ENCODE assay signal across 8 cellular contexts in the genomic region with DNA sequence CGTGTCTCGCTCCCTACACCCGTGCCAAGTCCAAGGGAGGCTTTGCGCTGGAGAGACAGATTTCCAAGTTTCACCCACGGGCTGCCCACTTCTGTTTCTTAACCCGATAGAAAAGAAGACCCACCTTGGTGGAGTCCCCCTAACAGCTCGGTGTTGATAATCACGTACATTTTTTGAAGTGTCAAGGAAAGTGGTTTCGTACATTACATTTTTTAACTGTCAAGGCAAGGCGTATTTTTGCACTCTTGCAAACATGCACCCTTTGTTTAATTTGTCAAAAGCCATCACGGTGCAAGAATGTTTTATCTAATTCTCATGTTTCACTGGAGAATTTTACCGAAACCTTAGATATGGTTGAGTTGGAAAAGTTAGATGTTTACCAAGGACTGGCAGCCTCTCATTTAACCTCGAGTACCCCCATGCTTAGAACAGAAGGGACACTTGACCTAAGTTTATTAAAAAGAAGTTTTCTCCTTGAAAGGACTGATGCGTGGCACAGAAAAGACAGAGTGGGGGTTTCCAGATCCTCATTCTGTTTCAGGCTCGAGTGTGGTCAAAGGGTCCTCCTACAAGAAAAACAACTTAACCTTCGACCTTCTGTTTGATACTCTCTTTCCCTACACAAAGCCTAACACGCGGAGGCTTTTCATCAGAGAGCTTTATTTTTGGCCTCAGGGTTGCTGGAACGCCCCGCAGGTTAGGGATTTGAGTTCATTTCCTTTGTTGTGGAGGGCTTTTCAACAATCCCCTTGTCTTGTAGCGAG. TPM values are rescaled to one million over a fixed set of nuclear protein-coding genes. Genes with fewer than 3 reads are reported as not detected.
A peak's percentile ranks its signal among the peaks of the same experiment; 100 is the strongest.
DNase-seq lines count a peak whose midpoint lies in the region; ATAC-seq and TF ChIP-seq lines count a peak whose summit lies in the region.

No MANE protein-coding gene starts in this region.

- H3K4me1 ChIP-seq in DND-41 (ENCODE audit: insufficient read depth, low read length): peaks cover 62% of the 10 kb centered on the region
- peaks cover 7% of the 10 kb centered on the region for H3K4me1 ChIP-seq in NT2/D1 (ENCODE audit: insufficient read depth, insufficient read length)
- H3K4me1 ChIP-seq in ovary (ENCODE audit: insufficient read depth): peaks cover 11% of the 10 kb centered on the region

- intact Hi-C loops in ovary (cut with DNase I): loop anchor here in 1 of 4 donors (5.0 kb wide), 1 partner anchor 49 kb away; no protein-coding TSS in a partner anchor

- H3K79me2 ChIP-seq in DND-41 (ENCODE audit: insufficient read depth, low read length): peaks cover 63% of the 10 kb centered on the region

- TF ChIP-seq EP300 in ovary (IDR thresholded peaks at IDR 0.05): no peak

- DNase-seq in DND-41 (peak; percentile 72), NT2/D1 (ENCODE audit: low read depth, low spot score) (peak; percentile 63), epithelial cell of proximal tubule (ENCODE audit: low read depth) (no peak), ovary (peak in 2 of 5 donors; percentile 57 to 58), NCI-H187 treated with DMSO at 0.1 percent for 48 hours (lab: John Stamatoyannopoulos, UW) (no peak), SKM-1 treated with dmso at 0.1 percent for 144 hours (lab: John Stamatoyannopoulos, UW; ENCODE audit: unreplicated experiment) (no peak)

- no peak for TF ChIP-seq POLR2A in ovary (IDR thresholded peaks at IDR 0.05)

- H3K27ac ChIP-seq in DND-41 (ENCODE audit: low read length): peak overlapping the region; percentile 88
- H3K27ac ChIP-seq in ovary: peak overlapping the region; percentile 70 to 80

- TF ChIP-seq CTCF in DND-41 (IDR thresholded peaks at IDR 0.05; ENCODE audit: borderline replicate concordance, extremely low read depth, low read length, poor library complexity, severe bottlenecking) (no peak), epithelial cell of proximal tubule (conservative IDR thresholded peaks at IDR 0.05; ENCODE audit: low read depth, low read length) (no peak), ovary (IDR thresholded peaks at IDR 0.05) (no peak)

- H3K9me3 ChIP-seq in DND-41 (ENCODE audit: insufficient read depth, low read length, severe bottlenecking) (no peaks in the 10 kb centered on the region), NT2/D1 (ENCODE audit: insufficient read depth, low read length) (peaks cover under 1% of the 10 kb centered on the region; the same call in 1 of the 2 replicates), ovary (no peaks in the 10 kb centered on the region)

- 4 to 5% (median 5%) methylated on average over 21 of the region's 21 CpGs for WGBS in ovary, 3 donors

- H2AFZ ChIP-seq in DND-41 (ENCODE audit: low read depth, low read length): peak overlapping the region; percentile 72

- H3K36me3 ChIP-seq in DND-41 (ENCODE audit: insufficient read depth, low read length) (peaks cover 16% of the 10 kb centered on the region), NT2/D1 (ENCODE audit: insufficient read depth, insufficient read length, low read length) (peaks cover 8% of the 10 kb centered on the region), ovary (no peaks in the 10 kb centered on the region)

- H3K4me2 ChIP-seq in DND-41 (ENCODE audit: insufficient read depth, low read length): peak overlapping the region; percentile 71

- peak; percentile 43 for ATAC-seq in DND-41 (ENCODE audit: insufficient read depth, low read depth)
- ATAC-seq in GM21360 (IDR thresholded peaks at IDR 0.05; ENCODE audit: unreplicated experiment): no peak
- no peak for ATAC-seq in GM19328 (IDR thresholded peaks at IDR 0.05; ENCODE audit: unreplicated experiment)

- peak overlapping the region; percentile 57 for H3K9ac ChIP-seq in DND-41 (ENCODE audit: low read depth, low read length)
- H3K9ac ChIP-seq in NT2/D1 (ENCODE audit: insufficient read length, low read depth): peak overlapping the region; percentile 69

- H3K4me3 ChIP-seq in DND-41 (ENCODE audit: low read depth in 1 of 2, low read length in 2 of 2) (peak overlapping the region; percentile 58 to 62), NT2/D1 (ENCODE audit: insufficient read length, low read depth) (peak overlapping the region; percentile 49), epithelial cell of proximal tubule (ENCODE audit: low read depth, low read length) (peak overlapping the region; percentile 61), ovary (peak overlapping the region; percentile 34)

- no peaks in the 10 kb centered on the region for H3K27me3 ChIP-seq in DND-41 (ENCODE audit: insufficient read depth, low read length, poor library complexity)
- peaks cover 65% of the 10 kb centered on the region for H3K27me3 ChIP-seq in NT2/D1 (ENCODE audit: insufficient read depth, insufficient read length)
- no peaks in the 10 kb centered on the region for H3K27me3 ChIP-seq in ovary

- H4K20me1 ChIP-seq in DND-41 (ENCODE audit: insufficient read depth, low read length): no peaks in the 10 kb centered on the region; the same call in 1 of the 2 replicates

RNA-seq across cellular contexts. Expression of gene GXYLT2, which starts 0.9 kb away (rescaled TPM):
- 1.6 and 2.8 TPM in 2 replicates for total RNA-seq in epithelial cell of proximal tubule
- total RNA-seq in ovary: 10 to 100 TPM; 28.0 to 86.0 (median 47.0) TPM
- 10 to 100 TPM in 1 of 2 donors, 1 to 10 TPM in 1; 9.4 to 34.9 TPM for polyA plus RNA-seq in ovary

RNA-seq across cellular contexts. Expression of gene SHQ1, which starts 40.5 kb away (rescaled TPM):
- total RNA-seq in epithelial cell of proximal tubule (15.2 and 17.3 TPM in 2 replicates), ovary (10 to 100 TPM in 6 of 7 donors, 1 to 10 TPM in 1; 9.7 to 30.0 (median 18.2) TPM)
- polyA plus RNA-seq in ovary: 10 to 100 TPM in 1 of 2 donors, 1 to 10 TPM in 1; 6.6 to 14.6 TPM

Comparison
In these comparisons a context has a peak if more than half of its experiments do, and no peak if none do; other contexts are left out.
1. DNase-seq: peak in DND-41 (single experiment) and NT2/D1 (single experiment); none in epithelial cell of proximal tubule (single experiment), NCI-H187 treated with DMSO at 0.1 percent for 48 hours (single experiment) and SKM-1 treated with dmso at 0.1 percent for 144 hours (single experiment).
2. Peak in every context shown above with its lines, with median percentiles within 50 percentile points of each other: H3K4me3 ChIP-seq.